Comparison of ENCODE assay signal across 8 cellular contexts in the genomic region with DNA sequence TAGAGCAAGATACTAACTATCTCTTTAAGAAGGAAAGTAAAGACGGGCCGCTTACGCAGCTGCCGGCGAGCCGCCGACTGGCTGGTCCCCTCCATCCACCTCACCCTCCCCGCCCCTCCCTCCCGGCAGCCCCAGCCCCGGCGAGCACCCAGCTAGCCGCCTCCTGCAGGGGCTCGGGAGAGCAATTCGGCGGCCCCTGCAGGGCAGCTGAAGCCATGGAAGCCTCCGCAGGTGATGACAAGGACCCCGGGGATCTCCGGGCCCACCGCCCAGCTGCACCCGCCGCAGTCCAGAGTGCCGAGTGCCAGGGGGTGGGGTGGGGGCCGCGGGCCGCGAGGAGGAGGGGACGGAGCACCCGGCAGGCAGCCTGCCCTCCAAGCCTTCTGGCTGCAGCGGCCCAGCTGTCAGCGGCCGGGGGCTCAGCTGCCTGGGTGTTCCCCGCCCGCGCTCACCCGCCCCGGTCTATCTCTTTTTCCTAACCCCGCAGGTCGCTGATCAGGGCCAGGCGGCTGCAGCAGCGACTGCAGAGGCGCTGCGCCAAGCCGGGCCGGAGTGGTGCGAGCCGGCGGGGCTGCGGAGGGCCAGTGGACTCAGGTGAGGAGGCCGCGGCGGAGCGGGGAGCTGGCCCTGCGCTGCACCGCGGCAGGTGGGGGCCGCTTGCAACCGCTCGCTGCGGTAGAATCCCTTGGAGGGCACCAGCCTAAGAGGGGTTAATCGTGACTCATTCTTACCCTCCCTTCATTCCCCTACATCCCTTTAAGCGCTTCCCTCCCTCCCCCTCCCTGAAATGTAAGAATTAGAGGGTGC. TPM values are rescaled to one million over a fixed set of nuclear protein-coding genes. Genes with fewer than 3 reads are reported as not detected.
DNase-seq lines count a peak whose midpoint lies in the region; FAIRE-seq and TF ChIP-seq lines count a peak whose summit lies in the region.

A gene with protein sequence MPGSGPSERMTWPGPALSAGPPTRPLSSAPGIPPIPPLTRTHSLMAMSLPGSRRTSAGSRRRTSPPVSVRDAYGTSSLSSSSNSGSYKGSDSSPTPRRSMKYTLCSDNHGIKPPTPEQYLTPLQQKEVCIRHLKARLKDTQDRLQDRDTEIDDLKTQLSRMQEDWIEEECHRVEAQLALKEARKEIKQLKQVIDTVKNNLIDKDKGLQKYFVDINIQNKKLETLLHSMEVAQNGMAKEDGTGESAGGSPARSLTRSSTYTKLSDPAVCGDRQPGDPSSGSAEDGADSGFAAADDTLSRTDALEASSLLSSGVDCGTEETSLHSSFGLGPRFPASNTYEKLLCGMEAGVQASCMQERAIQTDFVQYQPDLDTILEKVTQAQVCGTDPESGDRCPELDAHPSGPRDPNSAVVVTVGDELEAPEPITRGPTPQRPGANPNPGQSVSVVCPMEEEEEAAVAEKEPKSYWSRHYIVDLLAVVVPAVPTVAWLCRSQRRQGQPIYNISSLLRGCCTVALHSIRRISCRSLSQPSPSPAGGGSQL (plus strand): TSS at position 128 of the 807 bp plus-strand sequence. CDS start 29,946 bp downstream, outside the sequence.

- H3K27me3 ChIP-seq in subcutaneous abdominal adipose tissue (ENCODE audit: control insufficient read depth in 5 of 5, insufficient read depth in 4 of 5, low read length in 5 of 5), result peaks cover 0 to 2% (median 0%) of the 10 kb centered on the region in 5 donors

- peaks cover 0 to 16% (median 16%) of the 10 kb centered on the region in 5 donors for H3K4me1 ChIP-seq in subcutaneous abdominal adipose tissue (ENCODE audit: control insufficient read depth in 5 of 5, insufficient read depth in 5 of 5, low read length in 5 of 5)

- peaks cover 0 to 3% (median 0%) of the 10 kb centered on the region in 5 donors for H3K36me3 ChIP-seq in subcutaneous abdominal adipose tissue (ENCODE audit: control insufficient read depth in 5 of 5, insufficient read depth in 5 of 5, low read length in 5 of 5)

- no peak for TF ChIP-seq POLR2A in GM12892 (IDR thresholded peaks at IDR 0.05; ENCODE audit: low read depth, low read length)

- H3K27me3 Mint-ChIP-seq in activated naive CD4-positive, alpha-beta T cell treated with anti-CD3 and anti-CD28 coated beads, Interleukin-2, amount 50 U/mL, for 24 hours, result no peaks in the 10 kb centered on the region

- in situ Hi-C loops in SK-MEL-5 (cut with HindIII; ENCODE audit: low pct_unique_long_range_greater_than_20kb, low sequenced_read_pairs), result no loop called here

- peak; percentile 85 for FAIRE-seq in GM12892 (lab: Jason Lieb, UNC)

- peak within 1 kb of the TSS; percentile 58 to 70 (median 63) for H3K4me3 ChIP-seq in subcutaneous abdominal adipose tissue (ENCODE audit: low read depth in 1 of 5, low read length in 5 of 5)

- H3K9ac ChIP-seq in subcutaneous abdominal adipose tissue (ENCODE audit: low read length in 5 of 5), result peak within 1 kb of the TSS in 4 of 5 donors; percentile 52 to 81 (median 66)

- H3K9me3 ChIP-seq in subcutaneous abdominal adipose tissue (ENCODE audit: control insufficient read depth in 5 of 5, low read length in 5 of 5), result no peaks in the 10 kb centered on the region

- peak; percentile 31 for DNase-seq in GM12892 (ENCODE audit: insufficient read length)
- peak; percentile 39 for DNase-seq in HS-5 (ENCODE audit: low read depth)
- peak; percentile 80 for DNase-seq in SK-MEL-5 (ENCODE audit: low read depth, low spot score)
- DNase-seq in glomerular endothelial cell (ENCODE audit: extremely low read depth, low read depth, low spot score), result no peak
- peak; percentile 75 for DNase-seq in occipital lobe (lab: John Stamatoyannopoulos, UW)
- no peak for DNase-seq in NK-92 (lab: John Stamatoyannopoulos, UW; ENCODE audit: unreplicated experiment)

- H3K27ac Mint-ChIP-seq in activated naive CD4-positive, alpha-beta T cell treated with anti-CD3 and anti-CD28 coated beads, Interleukin-2, amount 50 U/mL, for 24 hours, result peak within 1 kb of the TSS; percentile 97

- no peak within 1 kb of the TSS for H3K27ac ChIP-seq in subcutaneous abdominal adipose tissue (ENCODE audit: low read depth, low read length)

- H3K9me3 Mint-ChIP-seq in activated naive CD4-positive, alpha-beta T cell treated with anti-CD3 and anti-CD28 coated beads, Interleukin-2, amount 50 U/mL, for 24 hours, result no peaks in the 10 kb centered on the region

- peaks cover 2% of the 10 kb centered on the region for H3K36me3 Mint-ChIP-seq in activated naive CD4-positive, alpha-beta T cell treated with anti-CD3 and anti-CD28 coated beads, Interleukin-2, amount 50 U/mL, for 24 hours

- peaks cover 80% of the 10 kb centered on the region for H3K4me1 Mint-ChIP-seq in activated naive CD4-positive, alpha-beta T cell treated with anti-CD3 and anti-CD28 coated beads, Interleukin-2, amount 50 U/mL, for 24 hours

- peak within 1 kb of the TSS; percentile 93 for H3K4me3 Mint-ChIP-seq in activated naive CD4-positive, alpha-beta T cell treated with anti-CD3 and anti-CD28 coated beads, Interleukin-2, amount 50 U/mL, for 24 hours

RNA-seq across cellular contexts. Expression of the gene that starts here (rescaled TPM):
- polyA plus RNA-seq in GM12892 (2012; ENCODE audit: missing spikeins), result 0.04 TPM
- total RNA-seq in SK-MEL-5 (2014; rRNA removed; shearing (Covaris generic)), result 9.4 and 10.7 TPM in 2 replicates
- 13.2 and 15.7 TPM in 2 replicates for polyA plus RNA-seq in SK-MEL-5 (2015; cell fraction: cytosol; rRNA removed)
- 12.8 and 17.3 TPM in 2 replicates for polyA plus RNA-seq in SK-MEL-5 (2015; cell fraction: nucleus; rRNA removed)
- total RNA-seq in glomerular endothelial cell, result 11.6 and 12.2 TPM in 2 replicates
- total RNA-seq in occipital lobe, result 23.4 TPM

Comparison
In these comparisons a context has a peak if more than half of its experiments do, and no peak if none do; other contexts are left out.
1. DNase-seq: peak in GM12892 (single experiment), HS-5 (single experiment), SK-MEL-5 (single experiment) and occipital lobe (single experiment); none in glomerular endothelial cell (single experiment) and NK-92 (single experiment).